1 cellular context compared by ENCODE assay signal in genomic region chr16:71287454-71287853, GRCh38.
TF ChIP-seq lines count a peak whose summit lies in the region.

No MANE protein-coding gene starts in this region.

TF ChIP-seq in neural cell, 6 proteins besides CTCF, POLR2A, EP300 and RAD21:
- TF ChIP-seq MXI1 (conservative IDR thresholded peaks at IDR 0.05; ENCODE audit: poor library complexity, severe bottlenecking), result no peak
- TF ChIP-seq REST (IDR thresholded peaks at IDR 0.05; ENCODE audit: borderline replicate concordance), result no peak
- no peak for TF ChIP-seq SMC3 (conservative IDR thresholded peaks at IDR 0.05; ENCODE audit: poor library complexity)
- TF ChIP-seq POLR2AphosphoS5 (IDR thresholded peaks at IDR 0.05), result no peak
- TF ChIP-seq EZH2 (IDR thresholded peaks at IDR 0.05; ENCODE audit: borderline replicate concordance, insufficient read depth, low read length, poor library complexity, severe bottlenecking), result no peak
- no peak for TF ChIP-seq TAF1 (IDR thresholded peaks at IDR 0.05; ENCODE audit: low read depth)
